In genomic region chr19:23283925-23284324, GRCh38 we compare ENCODE assay signal across 7 cellular contexts. TPM values are rescaled to one million over a fixed set of nuclear protein-coding genes. Genes with fewer than 3 reads are reported as not detected.
DNase-seq lines count a peak whose midpoint lies in the region; ATAC-seq and TF ChIP-seq lines count a peak whose summit lies in the region.

No MANE protein-coding gene starts in this region.

- H3K4me1 ChIP-seq in MM.1S (ENCODE audit: low read length) (no peaks in the 10 kb centered on the region), tibial artery (no peaks in the 10 kb centered on the region)

- no peaks in the 10 kb centered on the region for H3K79me2 ChIP-seq in MM.1S (ENCODE audit: low read length)
- no peaks in the 10 kb centered on the region for H3K79me2 ChIP-seq in neural cell (replicated peaks; ENCODE audit: insufficient read depth, low read length)

- ATAC-seq in sciatic nerve: no peak

- H4K20me1 ChIP-seq in MM.1S (ENCODE audit: insufficient read depth, low read length) (no peaks in the 10 kb centered on the region), neural cell (ENCODE audit: insufficient read depth) (no peaks in the 10 kb centered on the region)

- H3K27me3 ChIP-seq in GM06990 (replicated peaks; ENCODE audit: control insufficient read depth, insufficient read depth, low read length): no peaks in the 10 kb centered on the region
- H3K27me3 ChIP-seq in MM.1S (replicated peaks; ENCODE audit: insufficient read depth, low read length): no peaks in the 10 kb centered on the region
- H3K27me3 ChIP-seq in neural cell (ENCODE audit: insufficient read depth, low read depth, low read length): no peaks in the 10 kb centered on the region
- peaks cover 0 to 2% of the 10 kb centered on the region in 2 donors for H3K27me3 ChIP-seq in tibial artery

- intact Hi-C loops in tibial artery (cut with DNase I; ENCODE audit: low total_unique reads) (no loop called here), sciatic nerve (cut with DNase I) (no loop called here)

- H2AFZ ChIP-seq in MM.1S (ENCODE audit: low read length) (no peak overlapping the region), neural cell (ENCODE audit: low read depth, low read length) (no peak overlapping the region)

- TF ChIP-seq CTCF in GM06990 (IDR thresholded peaks at IDR 0.05; ENCODE audit: insufficient read depth, low read length, poor library complexity, severe bottlenecking): peak; percentile 66
- TF ChIP-seq CTCF in MM.1S (IDR thresholded peaks at IDR 0.05; ENCODE audit: low read length): peak; percentile 56
- peak; percentile 59 for TF ChIP-seq CTCF in epithelial cell of esophagus (IDR thresholded peaks at IDR 0.05; ENCODE audit: insufficient read depth, low read depth, low read length, missing control alignments)
- TF ChIP-seq CTCF in neural cell (IDR thresholded peaks at IDR 0.05; ENCODE audit: poor library complexity, severe bottlenecking): peak; percentile 26
- peak; percentile 49 for TF ChIP-seq CTCF in tibial artery (IDR thresholded peaks at IDR 0.05)

- H3K9me2 ChIP-seq in MM.1S (replicated peaks; ENCODE audit: insufficient read depth, low read length) (no peaks in the 10 kb centered on the region), neural cell (ENCODE audit: insufficient read depth, low read length) (no peaks in the 10 kb centered on the region)

- no peak for TF ChIP-seq EP300 in neural cell (conservative IDR thresholded peaks at IDR 0.05; ENCODE audit: poor library complexity, severe bottlenecking)

- TF ChIP-seq RAD21 in neural cell (conservative IDR thresholded peaks at IDR 0.05): no peak

- no peak overlapping the region; the same call in 1 of the 2 replicates for H3K4me2 ChIP-seq in MM.1S (ENCODE audit: low read depth, low read length)
- H3K4me2 ChIP-seq in neural cell (ENCODE audit: low read length): no peak overlapping the region

- H3K27ac ChIP-seq in MM.1S (ENCODE audit: low read length) (no peak overlapping the region), neural cell (ENCODE audit: low read length) (no peak overlapping the region), tibial artery (no peak overlapping the region)

- H3K9ac ChIP-seq in MM.1S (ENCODE audit: low read length) (no peak overlapping the region), neural cell (ENCODE audit: low read length) (no peak overlapping the region)

- peaks cover 5% of the 10 kb centered on the region; the same call in 1 of the 2 replicates for H3F3A ChIP-seq in MM.1S (ENCODE audit: insufficient read depth, low read length)
- H3F3A ChIP-seq in neural cell (ENCODE audit: insufficient read depth, low read length, poor library complexity, severe bottlenecking): no peaks in the 10 kb centered on the region

- H3K4me3 ChIP-seq in GM06990 (replicated peaks; ENCODE audit: low read depth, low read length) (no peak overlapping the region), MM.1S (ENCODE audit: low read length) (no peak overlapping the region), epithelial cell of esophagus (ENCODE audit: low read length) (no peak overlapping the region), neural cell (ENCODE audit: low read length) (no peak overlapping the region), tibial artery (no peak overlapping the region)

- H3K9me3 ChIP-seq in MM.1S (replicated peaks; ENCODE audit: insufficient read depth, low read length) (no peaks in the 10 kb centered on the region), neural cell (ENCODE audit: low read length) (no peaks in the 10 kb centered on the region), tibial artery (no peaks in the 10 kb centered on the region)

- DNase-seq in GM06990 (ENCODE audit: extremely low read depth, insufficient read length): no peak
- peak; percentile 40 for DNase-seq in MM.1S
- peak; percentile 61 for DNase-seq in activated CD4-positive, alpha-beta T cell treated with anti-CD3 and anti-CD28 coated beads, Interleukin-2, amount 50 U/mL, for 4 hours
- DNase-seq in epithelial cell of esophagus (ENCODE audit: low read depth): peak; percentile 41
- peak; percentile 45 to 67 for DNase-seq in tibial artery
- no peak for DNase-seq in sciatic nerve (ENCODE audit: low spot score)

- H3K36me3 ChIP-seq in GM06990 (ENCODE audit: control insufficient read depth, insufficient read depth, low read length) (no peaks in the 10 kb centered on the region), MM.1S (replicated peaks; ENCODE audit: insufficient read depth, low read length) (no peaks in the 10 kb centered on the region), neural cell (ENCODE audit: insufficient read depth, low read length) (no peaks in the 10 kb centered on the region), tibial artery (no peaks in the 10 kb centered on the region)

TF ChIP-seq in neural cell, 6 proteins besides CTCF, POLR2A, EP300 and RAD21:
- no peak for TF ChIP-seq POLR2AphosphoS5 (IDR thresholded peaks at IDR 0.05)
- TF ChIP-seq SMC3 (conservative IDR thresholded peaks at IDR 0.05; ENCODE audit: poor library complexity): no peak
- no peak for TF ChIP-seq MXI1 (conservative IDR thresholded peaks at IDR 0.05; ENCODE audit: poor library complexity, severe bottlenecking)
- TF ChIP-seq, protein P1, sequence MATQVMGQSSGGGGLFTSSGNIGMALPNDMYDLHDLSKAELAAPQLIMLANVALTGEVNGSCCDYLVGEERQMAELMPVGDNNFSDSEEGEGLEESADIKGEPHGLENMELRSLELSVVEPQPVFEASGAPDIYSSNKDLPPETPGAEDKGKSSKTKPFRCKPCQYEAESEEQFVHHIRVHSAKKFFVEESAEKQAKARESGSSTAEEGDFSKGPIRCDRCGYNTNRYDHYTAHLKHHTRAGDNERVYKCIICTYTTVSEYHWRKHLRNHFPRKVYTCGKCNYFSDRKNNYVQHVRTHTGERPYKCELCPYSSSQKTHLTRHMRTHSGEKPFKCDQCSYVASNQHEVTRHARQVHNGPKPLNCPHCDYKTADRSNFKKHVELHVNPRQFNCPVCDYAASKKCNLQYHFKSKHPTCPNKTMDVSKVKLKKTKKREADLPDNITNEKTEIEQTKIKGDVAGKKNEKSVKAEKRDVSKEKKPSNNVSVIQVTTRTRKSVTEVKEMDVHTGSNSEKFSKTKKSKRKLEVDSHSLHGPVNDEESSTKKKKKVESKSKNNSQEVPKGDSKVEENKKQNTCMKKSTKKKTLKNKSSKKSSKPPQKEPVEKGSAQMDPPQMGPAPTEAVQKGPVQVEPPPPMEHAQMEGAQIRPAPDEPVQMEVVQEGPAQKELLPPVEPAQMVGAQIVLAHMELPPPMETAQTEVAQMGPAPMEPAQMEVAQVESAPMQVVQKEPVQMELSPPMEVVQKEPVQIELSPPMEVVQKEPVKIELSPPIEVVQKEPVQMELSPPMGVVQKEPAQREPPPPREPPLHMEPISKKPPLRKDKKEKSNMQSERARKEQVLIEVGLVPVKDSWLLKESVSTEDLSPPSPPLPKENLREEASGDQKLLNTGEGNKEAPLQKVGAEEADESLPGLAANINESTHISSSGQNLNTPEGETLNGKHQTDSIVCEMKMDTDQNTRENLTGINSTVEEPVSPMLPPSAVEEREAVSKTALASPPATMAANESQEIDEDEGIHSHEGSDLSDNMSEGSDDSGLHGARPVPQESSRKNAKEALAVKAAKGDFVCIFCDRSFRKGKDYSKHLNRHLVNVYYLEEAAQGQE (IDR thresholded peaks at IDR 0.05; ENCODE audit: borderline replicate concordance): no peak
- TF ChIP-seq TAF1 (IDR thresholded peaks at IDR 0.05; ENCODE audit: low read depth): no peak
- TF ChIP-seq EZH2 (IDR thresholded peaks at IDR 0.05; ENCODE audit: borderline replicate concordance, insufficient read depth, low read length, poor library complexity, severe bottlenecking): no peak
TF ChIP-seq in neural cell: peak in this region for 0.

RNA-seq across cellular contexts. Expression of gene ZNF724, which starts 33.7 kb away (rescaled TPM):
- 2.4 and 3.2 TPM in 2 replicates for polyA plus RNA-seq in neural cell
- 22.4 and 26.3 TPM in 2 replicates for polyA minus RNA-seq in neural cell
- total RNA-seq in sciatic nerve: 1.7 TPM

Comparison
In these comparisons a context has a peak if more than half of its experiments do, and no peak if none do; other contexts are left out.
1. DNase-seq: peak in MM.1S (single experiment), activated CD4-positive, alpha-beta T cell treated with anti-CD3 and anti-CD28 coated beads, Interleukin-2, amount 50 U/mL, for 4 hours (2 of 2), epithelial cell of esophagus (single experiment) and tibial artery (2 of 2); none in GM06990 (single experiment) and sciatic nerve (single experiment).
2. Peak in every context shown above with its lines, with median percentiles within 50 percentile points of each other: CTCF ChIP-seq.